Comparison of ENCODE assay signal across 8 cellular contexts in the genomic region with DNA sequence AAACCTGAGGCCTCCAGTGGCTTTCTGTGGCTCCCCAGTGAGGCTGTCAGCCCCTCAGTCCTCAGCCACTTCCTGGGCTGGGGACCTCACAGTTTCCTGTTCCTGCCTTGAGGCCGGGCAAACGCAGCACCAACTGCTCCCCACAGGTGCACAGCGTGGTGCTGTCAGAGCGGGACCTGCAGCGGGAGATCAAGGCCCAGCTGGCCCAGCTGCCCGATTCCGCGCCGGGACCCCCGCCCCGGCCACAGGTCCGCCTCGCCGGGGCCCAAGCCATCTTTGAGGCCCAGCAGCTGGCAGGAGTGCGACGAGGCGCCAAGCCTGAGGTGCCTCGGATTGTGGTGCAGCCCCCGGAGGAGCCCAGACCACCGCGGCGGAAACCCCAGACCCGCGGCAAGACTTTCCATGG. TPM values are rescaled to one million over a fixed set of nuclear protein-coding genes. Genes with fewer than 3 reads are reported as not detected.
A peak's percentile ranks its signal among the peaks of the same experiment; 100 is the strongest.
DNase-seq lines count a peak whose midpoint lies in the region; ATAC-seq and TF ChIP-seq lines count a peak whose summit lies in the region.

No MANE protein-coding gene starts in this region.

- peak; percentile 47 for ATAC-seq in HG03135 (IDR thresholded peaks at IDR 0.05; ENCODE audit: unreplicated experiment)
- peak; percentile 68 to 83 (median 82) for ATAC-seq in natural killer cell
- ATAC-seq in GM19328 (IDR thresholded peaks at IDR 0.05; ENCODE audit: unreplicated experiment): no peak
- no peak for ATAC-seq in GM21717 (IDR thresholded peaks at IDR 0.05; ENCODE audit: unreplicated experiment)

- peak overlapping the region; percentile 49 for H3K4me3 ChIP-seq in GM12875 (ENCODE audit: low read depth, low read length)
- H3K4me3 ChIP-seq in esophagus muscularis mucosa: peak overlapping the region in 1 of 4 donors; percentile 9

- no peak overlapping the region for H3K27ac ChIP-seq in esophagus muscularis mucosa (replicated peaks in 1 of 4)

- no peaks in the 10 kb centered on the region for H3K36me3 Mint-ChIP-seq in natural killer cell

- peak overlapping the region; percentile 86 to 96 for H3K27ac Mint-ChIP-seq in natural killer cell

- intact Hi-C loops in natural killer cell (cut with micrococcal nuclease): no loop called here
- intact Hi-C loops in esophagus muscularis mucosa (cut with DNase I): no loop called here

- H3K9me3 ChIP-seq in esophagus muscularis mucosa: no peaks in the 10 kb centered on the region

- no peaks in the 10 kb centered on the region for H3K9me3 Mint-ChIP-seq in natural killer cell

- peak; percentile 57 for DNase-seq in activated T-cell treated with anti-CD3 and anti-CD28 coated beads for 24 hours (ENCODE audit: low read depth)
- peak; percentile 64 for DNase-seq in natural killer cell
- no peak for DNase-seq in NCI-H187 treated with DMSO at 0.1 percent for 48 hours (lab: John Stamatoyannopoulos, UW)
- DNase-seq in esophagus muscularis mucosa (ENCODE audit: extremely low spot score): no peak

- TF ChIP-seq POLR2A in esophagus muscularis mucosa (IDR thresholded peaks at IDR 0.05; ENCODE audit: low read depth): no peak

- H3K36me3 ChIP-seq in esophagus muscularis mucosa: no peaks in the 10 kb centered on the region

- no peak for TF ChIP-seq EP300 in esophagus muscularis mucosa (IDR thresholded peaks at IDR 0.05)

- H3K4me3 Mint-ChIP-seq in natural killer cell: peak overlapping the region; percentile 87

- WGBS in esophagus muscularis mucosa: 47% methylated on average over 10 of the region's 24 CpGs

- peaks cover 0 to 84% (median 10%) of the 10 kb centered on the region in 4 donors for H3K27me3 ChIP-seq in esophagus muscularis mucosa

- H3K4me1 ChIP-seq in esophagus muscularis mucosa: peaks cover 0 to 20% (median 10%) of the 10 kb centered on the region in 4 donors

- no peaks in the 10 kb centered on the region for H3K27me3 Mint-ChIP-seq in natural killer cell (ENCODE audit: low read depth in 2 of 2)

- H3K4me1 Mint-ChIP-seq in natural killer cell: peaks cover 66 to 94% of the 10 kb centered on the region in 2 donors

- no peak for TF ChIP-seq CTCF in GM12875 (IDR thresholded peaks at IDR 0.05; ENCODE audit: borderline replicate concordance, insufficient read depth, low read depth, low read length)
- TF ChIP-seq CTCF in natural killer cell (IDR thresholded peaks at IDR 0.05): no peak
- no peak for TF ChIP-seq CTCF in esophagus muscularis mucosa (IDR thresholded peaks at IDR 0.05)

RNA-seq across cellular contexts. Expression of a gene that starts 5.4 kb away (rescaled TPM):
- 100 to 1,000 TPM; 314 to 359 (median 342) TPM for total RNA-seq in natural killer cell
- total RNA-seq in esophagus muscularis mucosa: 1 to 10 TPM in 3 of 4 donors, under 1 TPM in 1; 0.57 to 2.8 (median 1.2) TPM

RNA-seq across cellular contexts. Expression of a gene that starts 6.2 kb away (rescaled TPM):
- total RNA-seq in natural killer cell: 10 to 100 TPM; 25.0 to 29.0 (median 25.0) TPM
- total RNA-seq in esophagus muscularis mucosa: 1 to 10 TPM in 2 of 4 donors, under 1 TPM in 2; 0.83 to 1.9 (median 1.2) TPM

RNA-seq across cellular contexts. Expression of a gene that starts 7.6 kb away (rescaled TPM):
- total RNA-seq in natural killer cell (100 to 1,000 TPM; 222 to 245 (median 233) TPM), esophagus muscularis mucosa (10 to 100 TPM; 56.9 to 87.3 (median 78.7) TPM)

RNA-seq across cellular contexts. Expression of a gene that starts 17.5 kb away (rescaled TPM):
- total RNA-seq in natural killer cell (10 to 100 TPM; 30.2 to 47.1 (median 37.3) TPM), esophagus muscularis mucosa (10 to 100 TPM; 10.7 to 16.7 (median 12.7) TPM)

RNA-seq across cellular contexts. Expression of a gene that starts 19.0 kb away (rescaled TPM):
- total RNA-seq in natural killer cell (10 to 100 TPM; 81.0 to 89.6 (median 84.6) TPM), esophagus muscularis mucosa (10 to 100 TPM; 34.0 to 51.0 (median 48.0) TPM)

Comparison
In these comparisons a context has a peak if more than half of its experiments do, and no peak if none do; other contexts are left out.
1. ATAC-seq: peak in HG03135 (single experiment) and natural killer cell (3 of 3); none in GM19328 (single experiment) and GM21717 (single experiment).
2. DNase-seq: peak in activated T-cell treated with anti-CD3 and anti-CD28 coated beads for 24 hours (single experiment) and natural killer cell (single experiment); none in NCI-H187 treated with DMSO at 0.1 percent for 48 hours (single experiment) and esophagus muscularis mucosa (single experiment).
3. RNA of a gene that starts 5.4 kb away (total RNA-seq): 314 to 359 TPM in natural killer cell; 0.57 to 2.8 TPM in esophagus muscularis mucosa; every median in the first group is over 10 times any median in the second.
4. RNA of a gene that starts 6.2 kb away (total RNA-seq): 25.0 to 29.0 TPM in natural killer cell; 0.83 to 1.9 TPM in esophagus muscularis mucosa; every median in the first group is over 4 times any median in the second.